ENCODE assay signal across 8 cellular contexts in genomic region chr10:12656518-12657142, GRCh38.
DNase-seq lines count a peak whose midpoint lies in the region; ATAC-seq and TF ChIP-seq lines count a peak whose summit lies in the region.

No MANE protein-coding gene starts in this region.

- CTCF ChIA-PET in HEK293T (lab: Yijun Ruan, JAX) = interaction anchor here (0.6 to 1.6 kb wide), 15 partner anchors 10 to 393 kb away, joined by 3 to 16 read pairs (median 3); no protein-coding TSS in a partner anchor

- peak; percentile 69 for DNase-seq in DMS 273 (lab: John Stamatoyannopoulos, UW; ENCODE audit: unreplicated experiment)
- DNase-seq in HEK293T (ENCODE audit: extremely low spot score) = peak; percentile 45
- DNase-seq in NOMO-1 treated with dmso at 0.1 percent for 144 hours (lab: John Stamatoyannopoulos, UW; ENCODE audit: unreplicated experiment) = peak; percentile 37
- peak; percentile 60 for DNase-seq in cerebellar cortex (ENCODE audit: low spot score)
- DNase-seq in lung microvascular endothelial cell (ENCODE audit: low read depth in 2 of 2) = peak; percentile 66 to 76

- no peak for ATAC-seq in GM18520 (IDR thresholded peaks at IDR 0.05; ENCODE audit: unreplicated experiment)
- no peak for ATAC-seq in HG02642 (IDR thresholded peaks at IDR 0.05; ENCODE audit: poor library complexity, unreplicated experiment)
- no peak for ATAC-seq in HG03571 (IDR thresholded peaks at IDR 0.05; ENCODE audit: unreplicated experiment)

- POLR2A ChIA-PET in HEK293T (lab: Yijun Ruan, JAX) = interaction anchor here (1.2 kb wide), 1 partner anchor 392 kb away, joined by 3 read pairs; no protein-coding TSS in a partner anchor

TF ChIP-seq in HEK293T, 16 proteins besides CTCF, POLR2A, EP300 and RAD21:
- TF ChIP-seq NFRKB (IDR thresholded peaks at IDR 0.05) (no peak), ELF4 (IDR thresholded peaks at IDR 0.05) (no peak), FOXK2 (IDR thresholded peaks at IDR 0.05) (no peak), FOXM1 (IDR thresholded peaks at IDR 0.05; ENCODE audit: borderline replicate concordance) (no peak), ARNT (IDR thresholded peaks at IDR 0.05) (no peak), SP1 (IDR thresholded peaks at IDR 0.05) (no peak)
